In the genomic region with DNA sequence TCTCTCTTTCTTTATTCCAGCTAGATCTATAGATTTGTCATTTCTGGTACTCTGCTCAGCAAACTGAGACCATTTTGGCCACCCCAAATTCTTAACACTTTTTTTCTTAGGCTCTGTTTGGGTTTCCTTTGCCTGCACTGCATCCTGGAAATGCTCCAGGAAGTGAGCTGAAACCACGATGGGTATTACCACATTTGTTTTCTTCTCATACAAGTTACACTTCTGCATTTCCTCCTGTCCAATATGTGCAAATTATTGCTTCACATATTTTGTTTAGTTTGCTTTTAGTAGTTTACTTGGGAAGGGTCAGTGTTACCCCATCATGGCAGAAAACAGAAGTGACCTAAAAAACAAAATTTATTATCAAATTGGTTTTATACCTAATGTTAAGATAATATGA, we compare ENCODE assay signal across 19 cellular contexts.
DNase-seq lines count a peak whose midpoint lies in the region; ATAC-seq, FAIRE-seq and TF ChIP-seq lines count a peak whose summit lies in the region.
"Had no signal": no experiment of that assay in that cellular context is flagged by ENCODE, and none has a peak within 500 bp of the region (broad histone marks: within the 10 kb centered on the region; RNA-seq: fewer than 3 reads in every experiment).

No MANE protein-coding gene starts in this region.

- peaks cover 11 to 35% (median 23%) of the 10 kb centered on the region in 10 experiments; a peak in 18 of 20 replicates for H3K4me1 ChIP-seq in BLaER1 treated with 17β-estradiol and CSF1 and Interleukin-3, amounts not matched to agents 10 nM and 100 nM
- H3K4me1 ChIP-seq in K562 (replicated peaks in 1 of 2; ENCODE audit: control insufficient read depth in 2 of 2, insufficient read depth in 2 of 2, low read length in 2 of 2) (no peaks in the 10 kb centered on the region), colonic mucosa (no peaks in the 10 kb centered on the region)
- H3K4me1 ChIP-seq: HAP-1, Peyer's patch had no signal

- H3K36me3 ChIP-seq in BLaER1 treated with 17β-estradiol and CSF1 and Interleukin-3, amounts not matched to agents 10 nM and 100 nM, result no peaks in the 10 kb centered on the region
- no peaks in the 10 kb centered on the region for H3K36me3 ChIP-seq in K562 (ENCODE audit: control insufficient read depth, insufficient read depth, low read length)
- no peaks in the 10 kb centered on the region for H3K36me3 ChIP-seq in colonic mucosa
- H3K36me3 ChIP-seq: HAP-1, MG63, Peyer's patch, SJCRH30 had no signal

- TF ChIP-seq EP300 in K562 (IDR thresholded peaks at IDR 0.05; ENCODE audit: low read length), result no peak

- H3K9me3 ChIP-seq in BLaER1 treated with 17β-estradiol and CSF1 and Interleukin-3, amounts not matched to agents 10 nM and 100 nM (replicated peaks in 1 of 11), result peaks cover 0 to 20% (median 0%) of the 10 kb centered on the region in 11 experiments; a peak in 5 of 22 replicates
- H3K9me3 ChIP-seq in K562 (replicated peaks; ENCODE audit: control insufficient read depth, insufficient read depth, low read depth, low read length) (no peaks in the 10 kb centered on the region), colonic mucosa (no peaks in the 10 kb centered on the region)
- H3K9me3 ChIP-seq: HAP-1, MG63, Peyer's patch, SJCRH30 had no signal

- no peak for TF ChIP-seq RAD21 in K562 (CRISPR knock-in tag; conservative IDR thresholded peaks at IDR 0.05 in 1 of 2, IDR thresholded peaks at IDR 0.05 in 1 of 2)

- ATAC-seq in K562 (no peak), HG03457 (IDR thresholded peaks at IDR 0.05; ENCODE audit: unreplicated experiment) (no peak)

- no peak overlapping the region for H2AFZ ChIP-seq in K562 (ENCODE audit: low read depth, low read length)
- H2AFZ ChIP-seq: GM23248 had no signal

- WGBS in K562 (ENCODE audit: insufficient coverage, low coverage, missing lambda C conversion rate), result 0% methylated on average over 1 of the region's 1 CpG

- H3K4me2 ChIP-seq in BLaER1 treated with 17β-estradiol and CSF1 and Interleukin-3, amounts not matched to agents 10 nM and 100 nM, result peak overlapping the region; percentile 31 to 71 (median 61); a peak in 19 of 22 replicates
- H3K4me2 ChIP-seq in K562 (ENCODE audit: insufficient read depth, low read length), result no peak overlapping the region

- POLR2A ChIA-PET in K562 (lab: Yijun Ruan, JAX), result no interaction called here

- H3K9ac ChIP-seq in BLaER1 treated with 17β-estradiol and CSF1 and Interleukin-3, amounts not matched to agents 10 nM and 100 nM, result peak overlapping the region in 9 of 11 experiments; percentile 56 to 73 (median 64); a peak in 15 of 22 replicates
- H3K9ac ChIP-seq in K562 (ENCODE audit: insufficient read depth in 1 of 2, low read depth in 2 of 2, low read length in 2 of 2), result no peak overlapping the region
- H3K9ac ChIP-seq in colonic mucosa (ENCODE audit: low read depth in 2 of 2, low read length in 2 of 2), result no peak overlapping the region
- H3K9ac ChIP-seq: GM23248 had no signal

- H3K9me1 ChIP-seq in K562 (ENCODE audit: control insufficient read depth, insufficient read depth, low read length), result no peaks in the 10 kb centered on the region

- no peak for TF ChIP-seq CTCF in K562 (IDR thresholded peaks at IDR 0.05 in 2 of 3, conservative IDR thresholded peaks at IDR 0.05 in 1 of 3; ENCODE audit: insufficient read depth in 2 of 3, low read depth in 1 of 3, low read length in 3 of 3)
- TF ChIP-seq CTCF in colonic mucosa (IDR thresholded peaks at IDR 0.05), result no peak

- no peaks in the 10 kb centered on the region for H4K20me1 ChIP-seq in BLaER1 treated with 17β-estradiol and CSF1 and Interleukin-3, amounts not matched to agents 10 nM and 100 nM
- no peaks in the 10 kb centered on the region for H4K20me1 ChIP-seq in K562 (replicated peaks; ENCODE audit: control insufficient read depth, insufficient read depth, low read length)

- H3K79me2 ChIP-seq in K562 (ENCODE audit: control insufficient read depth, insufficient read depth, low read length), result no peaks in the 10 kb centered on the region

- in situ Hi-C loops in K562 (cut with MboI), result no loop called here

- TF ChIP-seq POLR2A in K562 (conservative IDR thresholded peaks at IDR 0.05), result no peak

- no peaks in the 10 kb centered on the region for H3K27me3 ChIP-seq in BLaER1 treated with 17β-estradiol and CSF1 and Interleukin-3, amounts not matched to agents 10 nM and 100 nM
- no peaks in the 10 kb centered on the region for H3K27me3 ChIP-seq in K562 (ENCODE audit: control insufficient read depth in 2 of 2, insufficient read depth in 2 of 2, low read length in 2 of 2)
- no peaks in the 10 kb centered on the region for H3K27me3 ChIP-seq in colonic mucosa
- H3K27me3 ChIP-seq: MG63, Peyer's patch, SJCRH30 had no signal

- intact Hi-C loops in K562 (cut with micrococcal nuclease) (no loop called here), colonic mucosa (cut with DNase I) (no loop called here)

- BruUV-seq in K562 (replicated peaks; lab: Mats Ljungman, UMichigan), result no TSS peak

- DNase-seq in KG1 (lab: John Stamatoyannopoulos, UW), result peak; percentile 9
- DNase-seq in MV-4-11 (lab: John Stamatoyannopoulos, UW), result peak; percentile 70
- DNase-seq in K562 (ENCODE audit: extremely low read depth in 1 of 4, low spot score in 3 of 4), result no peak
- no peak for DNase-seq in colonic mucosa
- DNase-seq in AG20443 (ENCODE audit: low spot score), result no peak
- DNase-seq: CD4-positive, CD25-positive, alpha-beta regulatory T cell; EL; GM23248; MG63; NCI-H1417; NCI-H187; NCI-H69; Peyer's patch; T-helper 9 cell had no signal

- FAIRE-seq in K562 (lab: Jason Lieb, UNC), result no peak
- FAIRE-seq: A204.1 had no signal

- CTCF ChIA-PET in K562 (lab: Yijun Ruan, JAX; ENCODE audit: low intra/inter-chr PET ratio), result no interaction called here

- peak overlapping the region; percentile 62 to 92 (median 84) for H3K27ac ChIP-seq in BLaER1 treated with 17β-estradiol and CSF1 and Interleukin-3, amounts not matched to agents 10 nM and 100 nM
- H3K27ac ChIP-seq in K562 (ENCODE audit: extremely low read depth, low read depth, low read length) (no peak overlapping the region), colonic mucosa (no peak overlapping the region)
- H3K27ac ChIP-seq: GM23248, Peyer's patch, SJCRH30 had no signal

- no peak overlapping the region for H3K4me3 ChIP-seq in BLaER1 treated with 17β-estradiol and CSF1 and Interleukin-3, amounts not matched to agents 10 nM and 100 nM
- H3K4me3 ChIP-seq in K562 (no peak overlapping the region), colonic mucosa (no peak overlapping the region)
- H3K4me3 ChIP-seq: GM23248, HAP-1, MG63, Peyer's patch, SJCRH30 had no signal

TF ChIP-seq in K562, 482 proteins besides CTCF, POLR2A, EP300 and RAD21:
- TF ChIP-seq SMAD1 (IDR thresholded peaks at IDR 0.05; ENCODE audit: low read depth, low read length, partially characterized antibody), result no peak
- TF ChIP-seq TAF9B (IDR thresholded peaks at IDR 0.05; ENCODE audit: partially characterized antibody), result no peak
- TF ChIP-seq ELK3 (CRISPR knock-in tag; IDR thresholded peaks at IDR 0.05), result no peak
- no peak for TF ChIP-seq SAFB (IDR thresholded peaks at IDR 0.05; ENCODE audit: borderline replicate concordance, low read depth, low read length)
- no peak for TF ChIP-seq HSF4 (CRISPR knock-in tag; IDR thresholded peaks at IDR 0.05; ENCODE audit: borderline replicate concordance)
- TF ChIP-seq ZFX (CRISPR knock-in tag; IDR thresholded peaks at IDR 0.05), result no peak
- no peak for TF ChIP-seq SMARCE1 (IDR thresholded peaks at IDR 0.05)
- no peak for TF ChIP-seq L3MBTL2 (IDR thresholded peaks at IDR 0.05)
- no peak for TF ChIP-seq PCBP2 (IDR thresholded peaks at IDR 0.05; ENCODE audit: low read depth, low read length, poor library complexity, severe bottlenecking)
- no peak for TF ChIP-seq SRSF7 (optimal IDR thresholded peaks at IDR 0.05; ENCODE audit: low read depth, low read length)
- TF ChIP-seq CGGBP1 (CRISPR knock-in tag; IDR thresholded peaks at IDR 0.05), result no peak
- no peak for TF ChIP-seq ETV5 (CRISPR knock-in tag; IDR thresholded peaks at IDR 0.05; ENCODE audit: low read depth)
- no peak for TF ChIP-seq CEBPG (CRISPR knock-in tag; IDR thresholded peaks at IDR 0.05)
- TF ChIP-seq CEBPG (tag; conservative IDR thresholded peaks at IDR 0.05 in 1 of 2, IDR thresholded peaks at IDR 0.05 in 1 of 2), result 0 out of 4 replicates have a peak, but pooled peaks of 1 of the 2 experiments have one; percentile 6
- TF ChIP-seq CEBPB (tag; IDR thresholded peaks at IDR 0.05), result 0 out of 2 replicates have a peak, but pooled peaks have one; percentile 18
- no peak for TF ChIP-seq ZNF445 (CRISPR knock-in tag; IDR thresholded peaks at IDR 0.05; ENCODE audit: low read depth)

Comparison
In these comparisons a context has a peak if more than half of its experiments do, and no peak if none do; other contexts are left out.
1. H3K27ac ChIP-seq: peak in BLaER1 treated with 17β-estradiol and CSF1 and Interleukin-3, amounts not matched to agents 10 nM and 100 nM (11 of 11); none in K562 (single experiment) and colonic mucosa (single experiment).
2. H3K9ac ChIP-seq: peak in BLaER1 treated with 17β-estradiol and CSF1 and Interleukin-3, amounts not matched to agents 10 nM and 100 nM (9 of 11); none in K562 (0 of 2) and colonic mucosa (0 of 2).
3. DNase-seq: peak in KG1 (single experiment) and MV-4-11 (single experiment); none in K562 (0 of 4), colonic mucosa (single experiment) and AG20443 (single experiment).